23 cellular contexts compared by ENCODE assay signal in the genomic region with DNA sequence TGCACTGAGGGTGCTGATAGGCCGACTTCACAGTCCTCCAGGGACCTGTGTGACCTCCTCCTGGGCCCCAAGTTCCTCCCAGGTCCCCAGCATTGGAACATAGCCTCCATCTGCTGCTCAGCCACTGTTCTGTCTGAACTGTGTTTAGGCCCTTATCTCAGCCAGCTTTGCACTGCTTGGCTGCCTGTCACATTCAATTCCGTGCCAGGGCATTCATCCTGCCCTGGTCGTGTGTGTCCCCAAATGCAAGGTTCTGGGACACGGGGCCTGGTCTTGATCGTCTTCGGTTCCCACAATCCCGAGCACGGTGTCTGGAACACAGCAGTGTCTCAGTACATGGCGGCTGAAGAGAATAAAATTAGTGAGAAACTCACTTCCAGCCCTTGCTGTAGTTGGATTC.
DNase-seq lines count a peak whose midpoint lies in the region; ATAC-seq, FAIRE-seq and TF ChIP-seq lines count a peak whose summit lies in the region.
"Had no signal": no experiment of that assay in that cellular context is flagged by ENCODE, and none has a peak within 500 bp of the region (broad histone marks: within the 10 kb centered on the region; RNA-seq: fewer than 3 reads in every experiment).

No MANE protein-coding gene starts in this region.

- in situ Hi-C loops in K562 (cut with MboI): no loop called here

- H3K36me3 ChIP-seq in K562 (ENCODE audit: control insufficient read depth, insufficient read depth, low read length) (no peaks in the 10 kb centered on the region), MM.1S (replicated peaks; ENCODE audit: insufficient read depth, low read length) (no peaks in the 10 kb centered on the region)

- H3K9me3 ChIP-seq in K562 (replicated peaks; ENCODE audit: control insufficient read depth, insufficient read depth, low read depth, low read length) (no peaks in the 10 kb centered on the region), right cardiac atrium (ENCODE audit: control insufficient read depth, low read length) (no peaks in the 10 kb centered on the region), MM.1S (replicated peaks; ENCODE audit: insufficient read depth, low read length) (no peaks in the 10 kb centered on the region)

- no peak for TF ChIP-seq POLR2A in K562 (conservative IDR thresholded peaks at IDR 0.05)

- ATAC-seq in K562 (peak; percentile 29; the same call in 1 of the 3 replicates), right cardiac atrium (peak; percentile 69 to 85)
- ATAC-seq: PC-3 had no signal

- H3K79me2 ChIP-seq in K562 (ENCODE audit: control insufficient read depth, insufficient read depth, low read length) (no peaks in the 10 kb centered on the region), MM.1S (ENCODE audit: low read length) (no peaks in the 10 kb centered on the region)

- H3K9me2 ChIP-seq in MM.1S (replicated peaks; ENCODE audit: insufficient read depth, low read length): no peaks in the 10 kb centered on the region

- FAIRE-seq in HTR-8/SVneo (lab: Jason Lieb, UNC) (peak; percentile 23), K562 (lab: Jason Lieb, UNC) (no peak)
- FAIRE-seq: D721Med, G401.6, GM19239 had no signal

- TF ChIP-seq EP300 in K562 (IDR thresholded peaks at IDR 0.05; ENCODE audit: low read length): no peak

- no peak overlapping the region for H3K27ac ChIP-seq in K562 (ENCODE audit: extremely low read depth, low read depth, low read length)
- H3K27ac ChIP-seq in right cardiac atrium (ENCODE audit: low read length): no peak overlapping the region
- H3K27ac ChIP-seq in MM.1S (ENCODE audit: low read length): no peak overlapping the region
- H3K27ac ChIP-seq: GM23248 had no signal

- intact Hi-C loops in K562 (cut with micrococcal nuclease) (loop anchor here (1.0 to 10.0 kb wide), 2 partner anchors 48 to 209 kb away; no protein-coding TSS in a partner anchor), right cardiac atrium (cut with DNase I) (no loop called here)

- no peak for TF ChIP-seq RAD21 in K562 (CRISPR knock-in tag; conservative IDR thresholded peaks at IDR 0.05 in 1 of 2, IDR thresholded peaks at IDR 0.05 in 1 of 2)

- no peak overlapping the region for H3K4me3 ChIP-seq in K562
- no peak overlapping the region for H3K4me3 ChIP-seq in right cardiac atrium (ENCODE audit: low read length)
- no peak overlapping the region for H3K4me3 ChIP-seq in MM.1S (ENCODE audit: low read length)
- H3K4me3 ChIP-seq: GM23248 had no signal

- no TSS peak for BruUV-seq in K562 (replicated peaks; lab: Mats Ljungman, UMichigan)

- 51% methylated on average over 9 of the region's 9 CpGs for WGBS in K562 (ENCODE audit: insufficient coverage, low coverage, missing lambda C conversion rate)
- WGBS in right cardiac atrium: 42% methylated on average over 9 of the region's 9 CpGs

- H3F3A ChIP-seq in MM.1S (ENCODE audit: insufficient read depth, low read length): no peaks in the 10 kb centered on the region

- POLR2A ChIA-PET in K562 (lab: Yijun Ruan, JAX): interaction anchor here (0.6 to 1.0 kb wide), 4 partner anchors 8 to 311 kb away, joined by 3 to 4 read pairs (median 4); no protein-coding TSS in a partner anchor

- H2AFZ ChIP-seq in K562 (ENCODE audit: low read depth, low read length) (no peak overlapping the region), MM.1S (ENCODE audit: low read length) (no peak overlapping the region)
- H2AFZ ChIP-seq: GM23248 had no signal

- H3K9ac ChIP-seq in K562 (ENCODE audit: insufficient read depth in 1 of 2, low read depth in 2 of 2, low read length in 2 of 2) (peak overlapping the region in 1 of 2 experiments; percentile 81; a peak in 1 of 4 replicates), MM.1S (ENCODE audit: low read length) (no peak overlapping the region)
- H3K9ac ChIP-seq: GM23248 had no signal

- DNase-seq in HTR-8/SVneo (ENCODE audit: insufficient read length, low spot score) (no peak), K562 (ENCODE audit: extremely low read depth in 1 of 4, low spot score in 3 of 4) (no peak), right cardiac atrium (peak; percentile 25 to 78 (median 60)), superior temporal gyrus (ENCODE audit: extremely low spot score) (peak; percentile 35), ecto neural progenitor cell (ENCODE audit: low spot score) (no peak), RPMI8226 (no peak), MM.1S (no peak)
- DNase-seq: ACHN; CD4-positive, alpha-beta memory T cell; DMS79 treated with DMSO at 0.1 percent for 48 hours; GM23248; KBM-7; NCI-H1048; NCI-H1694; NCI-H2107; NCI-H226; NCI-H69; NK-92 treated with Interleukin-12 subunit alpha and Interleukin-12 subunit beta, amount 100 ng/mL, for 24 hours; PC-3; SHP77 treated with DMSO at 0.1 percent for 48 hours had no signal

- TF ChIP-seq CTCF in K562 (IDR thresholded peaks at IDR 0.05 in 2 of 3, conservative IDR thresholded peaks at IDR 0.05 in 1 of 3; ENCODE audit: insufficient read depth in 2 of 3, low read depth in 1 of 3, low read length in 3 of 3): no peak
- no peak for TF ChIP-seq CTCF in MM.1S (IDR thresholded peaks at IDR 0.05; ENCODE audit: low read length)

- H3K4me2 ChIP-seq in K562 (ENCODE audit: insufficient read depth, low read length): no peak overlapping the region
- H3K4me2 ChIP-seq in MM.1S (ENCODE audit: low read depth, low read length): no peak overlapping the region

- H4K20me1 ChIP-seq in K562 (replicated peaks; ENCODE audit: control insufficient read depth, insufficient read depth, low read length): no peaks in the 10 kb centered on the region
- no peaks in the 10 kb centered on the region for H4K20me1 ChIP-seq in MM.1S (ENCODE audit: insufficient read depth, low read length)

- CTCF ChIA-PET in K562 (lab: Yijun Ruan, JAX; ENCODE audit: low intra/inter-chr PET ratio): no interaction called here

- H3K27me3 ChIP-seq in K562 (ENCODE audit: control insufficient read depth in 2 of 2, insufficient read depth in 2 of 2, low read length in 2 of 2) (no peaks in the 10 kb centered on the region), right cardiac atrium (ENCODE audit: control insufficient read depth, insufficient read depth) (no peaks in the 10 kb centered on the region), MM.1S (replicated peaks; ENCODE audit: insufficient read depth, low read length) (no peaks in the 10 kb centered on the region)

- no peaks in the 10 kb centered on the region for H3K9me1 ChIP-seq in K562 (ENCODE audit: control insufficient read depth, insufficient read depth, low read length)

- H3K4me1 ChIP-seq in K562 (replicated peaks in 1 of 2; ENCODE audit: control insufficient read depth in 2 of 2, insufficient read depth in 2 of 2, low read length in 2 of 2) (peaks cover 0 to 4% of the 10 kb centered on the region in 2 experiments; a peak in 3 of 5 replicates), right cardiac atrium (ENCODE audit: control insufficient read depth, insufficient read depth, low read length) (no peaks in the 10 kb centered on the region), MM.1S (ENCODE audit: low read length) (no peaks in the 10 kb centered on the region)

TF ChIP-seq in K562, 482 proteins besides CTCF, POLR2A, EP300 and RAD21 (continues in another document):
- TF ChIP-seq DIDO1 (tag; IDR thresholded peaks at IDR 0.05; ENCODE audit: low read depth): no peak
- TF ChIP-seq, protein P1, sequence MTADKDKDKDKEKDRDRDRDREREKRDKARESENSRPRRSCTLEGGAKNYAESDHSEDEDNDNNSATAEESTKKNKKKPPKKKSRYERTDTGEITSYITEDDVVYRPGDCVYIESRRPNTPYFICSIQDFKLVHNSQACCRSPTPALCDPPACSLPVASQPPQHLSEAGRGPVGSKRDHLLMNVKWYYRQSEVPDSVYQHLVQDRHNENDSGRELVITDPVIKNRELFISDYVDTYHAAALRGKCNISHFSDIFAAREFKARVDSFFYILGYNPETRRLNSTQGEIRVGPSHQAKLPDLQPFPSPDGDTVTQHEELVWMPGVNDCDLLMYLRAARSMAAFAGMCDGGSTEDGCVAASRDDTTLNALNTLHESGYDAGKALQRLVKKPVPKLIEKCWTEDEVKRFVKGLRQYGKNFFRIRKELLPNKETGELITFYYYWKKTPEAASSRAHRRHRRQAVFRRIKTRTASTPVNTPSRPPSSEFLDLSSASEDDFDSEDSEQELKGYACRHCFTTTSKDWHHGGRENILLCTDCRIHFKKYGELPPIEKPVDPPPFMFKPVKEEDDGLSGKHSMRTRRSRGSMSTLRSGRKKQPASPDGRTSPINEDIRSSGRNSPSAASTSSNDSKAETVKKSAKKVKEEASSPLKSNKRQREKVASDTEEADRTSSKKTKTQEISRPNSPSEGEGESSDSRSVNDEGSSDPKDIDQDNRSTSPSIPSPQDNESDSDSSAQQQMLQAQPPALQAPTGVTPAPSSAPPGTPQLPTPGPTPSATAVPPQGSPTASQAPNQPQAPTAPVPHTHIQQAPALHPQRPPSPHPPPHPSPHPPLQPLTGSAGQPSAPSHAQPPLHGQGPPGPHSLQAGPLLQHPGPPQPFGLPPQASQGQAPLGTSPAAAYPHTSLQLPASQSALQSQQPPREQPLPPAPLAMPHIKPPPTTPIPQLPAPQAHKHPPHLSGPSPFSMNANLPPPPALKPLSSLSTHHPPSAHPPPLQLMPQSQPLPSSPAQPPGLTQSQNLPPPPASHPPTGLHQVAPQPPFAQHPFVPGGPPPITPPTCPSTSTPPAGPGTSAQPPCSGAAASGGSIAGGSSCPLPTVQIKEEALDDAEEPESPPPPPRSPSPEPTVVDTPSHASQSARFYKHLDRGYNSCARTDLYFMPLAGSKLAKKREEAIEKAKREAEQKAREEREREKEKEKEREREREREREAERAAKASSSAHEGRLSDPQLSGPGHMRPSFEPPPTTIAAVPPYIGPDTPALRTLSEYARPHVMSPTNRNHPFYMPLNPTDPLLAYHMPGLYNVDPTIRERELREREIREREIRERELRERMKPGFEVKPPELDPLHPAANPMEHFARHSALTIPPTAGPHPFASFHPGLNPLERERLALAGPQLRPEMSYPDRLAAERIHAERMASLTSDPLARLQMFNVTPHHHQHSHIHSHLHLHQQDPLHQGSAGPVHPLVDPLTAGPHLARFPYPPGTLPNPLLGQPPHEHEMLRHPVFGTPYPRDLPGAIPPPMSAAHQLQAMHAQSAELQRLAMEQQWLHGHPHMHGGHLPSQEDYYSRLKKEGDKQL (CRISPR knock-in tag; IDR thresholded peaks at IDR 0.05; ENCODE audit: borderline replicate concordance): no peak
- no peak for TF ChIP-seq PML (IDR thresholded peaks at IDR 0.05; ENCODE audit: low read length)
- TF ChIP-seq ZNF165 (CRISPR knock-in tag; IDR thresholded peaks at IDR 0.05; ENCODE audit: borderline replicate concordance): no peak
- no peak for TF ChIP-seq NCOA6 (IDR thresholded peaks at IDR 0.05)
- TF ChIP-seq ZFP30 (CRISPR knock-in tag; IDR thresholded peaks at IDR 0.05; ENCODE audit: borderline replicate concordance): no peak
- TF ChIP-seq FOXA1 (IDR thresholded peaks at IDR 0.05; ENCODE audit: borderline replicate concordance): no peak
- no peak for TF ChIP-seq SREBF2 (CRISPR knock-in tag; IDR thresholded peaks at IDR 0.05)

Comparison
In these comparisons a context has a peak if more than half of its experiments do, and no peak if none do; other contexts are left out.
1. DNase-seq: peak in right cardiac atrium (3 of 3) and superior temporal gyrus (single experiment); none in HTR-8/SVneo (single experiment), K562 (0 of 4), ecto neural progenitor cell (single experiment), RPMI8226 (single experiment) and MM.1S (single experiment).